In genomic region chr1:203795382-203796222, GRCh38 we compare ENCODE assay signal across 8 cellular contexts. TPM values are rescaled to one million over a fixed set of nuclear protein-coding genes. Genes with fewer than 3 reads are reported as not detected.
DNase-seq lines count a peak whose midpoint lies in the region; ATAC-seq and TF ChIP-seq lines count a peak whose summit lies in the region.

ZBED6 (plus strand) TSS chr1:203795623; CDS start chr1:203797523, 1,900 bp downstream.
ZC3H11A (plus strand) TSS chr1:203795623; CDS start chr1:203817071, 21,448 bp downstream.

- peak; percentile 99 for DNase-seq in DMS153 (lab: John Stamatoyannopoulos, UW)
- DNase-seq in KBM-7, result peak; percentile 95
- peak; percentile 95 for DNase-seq in activated T-cell treated with anti-CD3 and anti-CD28 coated beads, Interleukin-2, amount 50 U/mL, for 24 hours
- DNase-seq in erythroblast (lab: John Stamatoyannopoulos, UW), result peak; percentile 98
- DNase-seq in stimulated activated CD8-positive, alpha-beta memory T cell treated with anti-CD3 and anti-CD28 coated beads, Interleukin-7, amount 100 ng/mL, for 1 hour (ENCODE audit: low read depth in 2 of 2), result peak; percentile 94

- H3K9me3 ChIP-seq in mucosa of stomach (ENCODE audit: control insufficient read depth, low read length), result no peaks in the 10 kb centered on the region

- peak; percentile 94 for ATAC-seq in GM21717 (IDR thresholded peaks at IDR 0.05; ENCODE audit: unreplicated experiment)

- no peaks in the 10 kb centered on the region for H3K36me3 ChIP-seq in mucosa of stomach (ENCODE audit: control insufficient read depth, insufficient read depth, low read length)

- peaks cover 46% of the 10 kb centered on the region for H3K4me1 Mint-ChIP-seq in activated T-cell treated with anti-CD3 and anti-CD28 coated beads, Interleukin-2, amount 50 U/mL, for 24 hours (ENCODE audit: low read depth)

- H3K27me3 ChIP-seq in mucosa of stomach (ENCODE audit: control insufficient read depth, insufficient read depth, low read length), result no peaks in the 10 kb centered on the region

- peak within 1 kb of the TSS; percentile 96 for H3K4me3 Mint-ChIP-seq in activated T-cell treated with anti-CD3 and anti-CD28 coated beads, Interleukin-2, amount 50 U/mL, for 24 hours

- H3K9ac ChIP-seq in mucosa of stomach (ENCODE audit: low read length), result peak within 1 kb of the TSS; percentile 87

- peak within 1 kb of the TSS; percentile 98 for H3K27ac Mint-ChIP-seq in activated T-cell treated with anti-CD3 and anti-CD28 coated beads, Interleukin-2, amount 50 U/mL, for 24 hours

- peak; percentile 66 for TF ChIP-seq POLR2A in erythroblast (IDR thresholded peaks at IDR 0.05; ENCODE audit: low read length)

- H3K27me3 Mint-ChIP-seq in activated T-cell treated with anti-CD3 and anti-CD28 coated beads, Interleukin-2, amount 50 U/mL, for 24 hours, result no peaks in the 10 kb centered on the region

- H3K9me3 Mint-ChIP-seq in activated T-cell treated with anti-CD3 and anti-CD28 coated beads, Interleukin-2, amount 50 U/mL, for 24 hours, result peaks cover 4% of the 10 kb centered on the region

- H3K4me1 ChIP-seq in mucosa of stomach (ENCODE audit: control insufficient read depth, insufficient read depth, low read length), result no peaks in the 10 kb centered on the region

- in situ Hi-C loops in KBM-7 (cut with MboI; ENCODE audit: low pct_unique_long_range_greater_than_20kb, low sequenced_read_pairs), result no loop called here

- peak within 1 kb of the TSS; percentile 87 for H3K4me3 ChIP-seq in mucosa of stomach (ENCODE audit: low read length)

- H3K36me3 Mint-ChIP-seq in activated T-cell treated with anti-CD3 and anti-CD28 coated beads, Interleukin-2, amount 50 U/mL, for 24 hours (ENCODE audit: low read depth), result peaks cover 50% of the 10 kb centered on the region

TF ChIP-seq in PFSK-1, 5 proteins besides CTCF, POLR2A, EP300 and RAD21:
- TF ChIP-seq POLR2AphosphoS5 (IDR thresholded peaks at IDR 0.05; ENCODE audit: low read depth, low read length) (peak; percentile 84), TAF1 (IDR thresholded peaks at IDR 0.05; ENCODE audit: borderline replicate concordance, insufficient read depth, low read length) (peak; percentile 79), REST (IDR thresholded peaks at IDR 0.05; ENCODE audit: insufficient read depth in 1 of 2, low read depth in 2 of 2, low read length in 2 of 2) (no peak)
TF ChIP-seq in PFSK-1: peak in this region for 2.

RNA-seq across cellular contexts. Expression of gene ZBED6, which starts in this region (rescaled TPM):
- 0.83 TPM for polyA plus RNA-seq in PFSK-1 (2012; ENCODE audit: insufficient read length, low read depth)

RNA-seq across cellular contexts. Expression of gene ZC3H11A, which starts in this region (rescaled TPM):
- polyA plus RNA-seq in PFSK-1 (2012; ENCODE audit: insufficient read length, low read depth), result 24.2 TPM

Comparison
In these comparisons a context has a peak if more than half of its experiments do, and no peak if none do; other contexts are left out.
1. Peak in every context shown above with its lines: DNase-seq, ATAC-seq and H3K4me3 ChIP-seq.